Comparison of ENCODE assay signal across 12 cellular contexts in the genomic region with DNA sequence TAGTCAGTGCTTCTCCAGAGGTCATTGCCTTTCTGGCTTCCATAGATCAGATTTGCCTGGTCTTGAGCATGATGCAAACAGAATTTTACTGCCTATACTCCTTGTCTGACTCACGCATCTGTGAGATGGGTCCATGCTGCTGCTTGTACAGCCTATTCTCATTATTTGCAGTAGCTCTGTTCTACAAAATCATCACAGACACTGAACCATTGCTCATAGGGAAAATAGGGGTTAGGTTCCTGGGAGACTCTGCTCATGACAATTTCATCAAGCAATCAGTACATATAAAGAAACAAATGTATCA. TPM values are rescaled to one million over a fixed set of nuclear protein-coding genes. Genes with fewer than 3 reads are reported as not detected.
A peak's percentile ranks its signal among the peaks of the same experiment; 100 is the strongest.
DNase-seq lines count a peak whose midpoint lies in the region; ATAC-seq, FAIRE-seq and TF ChIP-seq lines count a peak whose summit lies in the region.
"Had no signal": no experiment of that assay in that cellular context is flagged by ENCODE, and none has a peak within 500 bp of the region (broad histone marks: within the 10 kb centered on the region; RNA-seq: fewer than 3 reads in every experiment).

No MANE protein-coding gene starts in this region.

- H2AFZ ChIP-seq in HepG2 (ENCODE audit: low read length) (no peak overlapping the region), PC-9 (peak overlapping the region; percentile 50; the same call in 1 of the 2 replicates), H1 (ENCODE audit: low read length) (no peak overlapping the region), osteoblast (ENCODE audit: low read length) (no peak overlapping the region)

- H3K14ac ChIP-seq in H1 (ENCODE audit: insufficient read length) = no peak overlapping the region

- H3K36me3 ChIP-seq in HepG2 (replicated peaks in 1 of 2; ENCODE audit: control insufficient read depth in 1 of 2, insufficient read depth in 2 of 2, low read length in 2 of 2) (no peaks in the 10 kb centered on the region), right lobe of liver (no peaks in the 10 kb centered on the region), PC-9 (ENCODE audit: low read depth) (no peaks in the 10 kb centered on the region), H1 (ENCODE audit: control insufficient read depth in 2 of 4, insufficient read depth in 4 of 4, low read length in 3 of 4) (no peaks in the 10 kb centered on the region), osteoblast (ENCODE audit: insufficient read depth, low read length) (no peaks in the 10 kb centered on the region)
- H3K36me3 ChIP-seq: BLaER1 had no signal

- WGBS in HepG2 (ENCODE audit: low lambda C conversion rate) = 89% methylated on average over 1 of the region's 1 CpG
- 100% methylated on average over 1 of the region's 1 CpG for WGBS in right lobe of liver (ENCODE audit: insufficient coverage, low coverage, low lambda C conversion rate, missing lambda C conversion rate)
- 100% methylated on average over 1 of the region's 1 CpG; no CpG with 5 or more reads in 1 of the 2 experiments for WGBS in H1 (ENCODE audit: extremely low coverage in 1 of 2, insufficient coverage in 1 of 2, insufficient read length in 1 of 2, insufficient replicate concordance in 2 of 2, low coverage in 1 of 2, low lambda C conversion rate in 2 of 2, missing lambda C conversion rate in 1 of 2), 2 experiments

- FAIRE-seq in HepG2 (lab: Jason Lieb, UNC) = no peak
- FAIRE-seq in H1 (lab: Jason Lieb, UNC) = no peak

- H3K4me3 ChIP-seq in HepG2 (replicated peaks in 1 of 3; ENCODE audit: insufficient read depth in 1 of 3, low read depth in 2 of 3, low read length in 3 of 3) (no peak overlapping the region), right lobe of liver (no peak overlapping the region), PC-9 (no peak overlapping the region), H1 (ENCODE audit: extremely low read depth in 1 of 4, insufficient read depth in 2 of 4, low read depth in 3 of 4, low read length in 4 of 4) (no peak overlapping the region), osteoblast (ENCODE audit: insufficient read depth, low read length) (no peak overlapping the region)
- H3K4me3 ChIP-seq: BLaER1 had no signal

- H4K8ac ChIP-seq in H1 (ENCODE audit: extremely low read depth, insufficient read depth, low read length) = no peak overlapping the region

- intact Hi-C loops in HepG2 (cut with micrococcal nuclease; ENCODE audit: unreplicated experiment) (loop anchor here (1.0 to 5.0 kb wide), 3 partner anchors 106 to 402 kb away; no protein-coding TSS in a partner anchor), right lobe of liver (cut with DNase I) (loop anchor here (5.0 kb wide), 2 partner anchors 102 to 107 kb away; no protein-coding TSS in a partner anchor), PC-9 (cut with micrococcal nuclease; ENCODE audit: unreplicated experiment) (loop anchor here (1.0 to 10.0 kb wide), 4 partner anchors 729 to 1065 kb away; no protein-coding TSS in a partner anchor)

- TF ChIP-seq POLR2A in HepG2 (IDR thresholded peaks at IDR 0.05; ENCODE audit: insufficient read depth in 1 of 2, low read depth in 2 of 2, low read length in 2 of 2) = no peak
- no peak for TF ChIP-seq POLR2A in right lobe of liver (IDR thresholded peaks at IDR 0.05)
- no peak for TF ChIP-seq POLR2A in H1 (IDR thresholded peaks at IDR 0.05; ENCODE audit: control extremely low read depth in 1 of 2, low read depth in 2 of 2, low read length in 2 of 2)

- TF ChIP-seq EP300 in HepG2 (IDR thresholded peaks at IDR 0.05; ENCODE audit: low read depth in 2 of 2, low read length in 2 of 2) = no peak
- TF ChIP-seq EP300 in HepG2 (CRISPR knock-in tag; IDR thresholded peaks at IDR 0.05; ENCODE audit: borderline replicate concordance) = no peak
- TF ChIP-seq EP300 in H1 (IDR thresholded peaks at IDR 0.05; ENCODE audit: borderline replicate concordance in 1 of 2, low read depth in 2 of 2, low read length in 2 of 2) = no peak

- H2BK15ac ChIP-seq in H1 (ENCODE audit: low read length) = no peak overlapping the region

- H3K56ac ChIP-seq in H1 (replicated peaks; ENCODE audit: insufficient read length, low read depth, low read length) = no peak overlapping the region

- H3K27me3 ChIP-seq in HepG2 (ENCODE audit: control insufficient read depth in 1 of 2, insufficient read depth in 2 of 2, low read length in 2 of 2) (no peaks in the 10 kb centered on the region), right lobe of liver (no peaks in the 10 kb centered on the region), PC-9 (ENCODE audit: insufficient read depth, low read depth) (no peaks in the 10 kb centered on the region), H1 (replicated peaks in 1 of 4; ENCODE audit: control insufficient read depth in 3 of 4, extremely low read depth in 1 of 4, insufficient read depth in 3 of 4, low read length in 3 of 4) (no peaks in the 10 kb centered on the region), osteoblast (ENCODE audit: insufficient read depth, low read length) (no peaks in the 10 kb centered on the region)
- H3K27me3 ChIP-seq: BLaER1 had no signal

- CTCF ChIA-PET in HepG2 (lab: Yijun Ruan, JAX; ENCODE audit: low intra/inter-chr PET ratio, low total read pairs) = interaction anchor here (0.6 to 3.1 kb wide), 5 partner anchors 78 to 353 kb away, joined by 3 to 46 read pairs (median 4); no protein-coding TSS in a partner anchor
- CTCF ChIA-PET in PC-9 (lab: Charles Lee) = interaction anchor here (0.6 to 1.3 kb wide), 4 partner anchors 106 to 730 kb away, joined by 3 to 5 read pairs (median 3); no protein-coding TSS in a partner anchor
- CTCF ChIA-PET in H1 (lab: Charles Lee; ENCODE audit: partially characterized antibody) = interaction anchor here (0.6 to 14.1 kb wide), 22 partner anchors 8 to 501 kb away, joined by 3 to 167 read pairs (median 4); no protein-coding TSS in a partner anchor

- TF ChIP-seq CTCF in HepG2 (CRISPR knock-in tag; IDR thresholded peaks at IDR 0.05) (no peak), right lobe of liver (IDR thresholded peaks at IDR 0.05) (no peak), PC-9 (conservative IDR thresholded peaks at IDR 0.05) (no peak), H1 (IDR thresholded peaks at IDR 0.05; ENCODE audit: control extremely low read depth in 1 of 3, insufficient read depth in 1 of 3, low read depth in 1 of 3, low read length in 3 of 3) (no peak), osteoblast (IDR thresholded peaks at IDR 0.05; ENCODE audit: extremely low read depth, low read depth, low read length) (no peak)

- H3K4me1 ChIP-seq in HepG2 (ENCODE audit: insufficient read depth, low read length) = peaks cover 19% of the 10 kb centered on the region
- H3K4me1 ChIP-seq in right lobe of liver = peaks cover 0 to 4% (median 0%) of the 10 kb centered on the region in 4 donors
- H3K4me1 ChIP-seq in PC-9 (replicated peaks; ENCODE audit: insufficient read depth) = no peaks in the 10 kb centered on the region
- H3K4me1 ChIP-seq in H1 (replicated peaks in 1 of 4; ENCODE audit: control insufficient read depth in 3 of 4, insufficient read depth in 4 of 4, low read length in 3 of 4) = peaks cover 0 to 2% (median 1%) of the 10 kb centered on the region in 4 experiments; a peak in 3 of 7 replicates
- peaks cover 10% of the 10 kb centered on the region for H3K4me1 ChIP-seq in osteoblast (ENCODE audit: insufficient read depth, low read length)
- H3K4me1 ChIP-seq: BLaER1 had no signal

- no peaks in the 10 kb centered on the region for H3K9me3 ChIP-seq in HepG2 (ENCODE audit: low read length)
- H3K9me3 ChIP-seq in right lobe of liver = no peaks in the 10 kb centered on the region
- H3K9me3 ChIP-seq in PC-9 (ENCODE audit: insufficient read depth, low read depth) = no peaks in the 10 kb centered on the region
- H3K9me3 ChIP-seq in H1 (ENCODE audit: insufficient read depth in 2 of 2, low read depth in 1 of 2, low read length in 1 of 2) = peaks cover 0 to 2% of the 10 kb centered on the region in 2 experiments; a peak in 1 of 4 replicates
- no peaks in the 10 kb centered on the region for H3K9me3 ChIP-seq in osteoblast (ENCODE audit: low read depth, low read length)
- H3K9me3 ChIP-seq: BLaER1, Caco-2 had no signal

- H3K79me1 ChIP-seq in H1 (ENCODE audit: low read depth, low read length) = no peaks in the 10 kb centered on the region

- BruUV-seq in HepG2 (replicated peaks; lab: Mats Ljungman, UMichigan) (no TSS peak), PC-9 (replicated peaks; lab: Mats Ljungman, UMichigan) (no TSS peak)

- H4K91ac ChIP-seq in H1 (replicated peaks; ENCODE audit: insufficient read length, low read length) = no peak overlapping the region

- H4K20me1 ChIP-seq in HepG2 (ENCODE audit: insufficient read depth, low read length) (no peaks in the 10 kb centered on the region), PC-9 (ENCODE audit: insufficient read depth) (no peaks in the 10 kb centered on the region), H1 (replicated peaks in 1 of 2; ENCODE audit: control insufficient read depth in 1 of 2, insufficient read depth in 2 of 2, low read length in 2 of 2) (no peaks in the 10 kb centered on the region), osteoblast (ENCODE audit: insufficient read depth, low read length) (no peaks in the 10 kb centered on the region)
- H4K20me1 ChIP-seq: BLaER1 had no signal

- no peak overlapping the region for H4K5ac ChIP-seq in H1 (ENCODE audit: insufficient read length, low read depth, low read length)

- no peak overlapping the region for H3K18ac ChIP-seq in H1 (ENCODE audit: extremely low read depth, low read length)

- POLR2A ChIA-PET in HepG2 (lab: Yijun Ruan, JAX) = no interaction called here
- POLR2A ChIA-PET in PC-9 (lab: Charles Lee; ENCODE audit: unreplicated experiment) = interaction anchor here (0.6 to 0.7 kb wide), 2 partner anchors 125 to 386 kb away, joined by 5 to 9 read pairs; no protein-coding TSS in a partner anchor
- POLR2A ChIA-PET in H1 (lab: Charles Lee; ENCODE audit: partially characterized antibody) = no interaction called here

- in situ Hi-C loops in HepG2 (cut with HindIII; ENCODE audit: extremely low pct_ligation_motif_present, low pct_unique_long_range_greater_than_20kb) = loop anchor here (5.0 to 25.0 kb wide), 3 partner anchors 102 to 728 kb away; no protein-coding TSS in a partner anchor

- H2AK5ac ChIP-seq in H1 (ENCODE audit: low read depth, low read length) = no peak overlapping the region

- no peak for DNase-seq in HepG2 (ENCODE audit: low spot score)
- no peak for DNase-seq in right lobe of liver
- DNase-seq in PC-9 = no peak
- DNase-seq in H1 (ENCODE audit: low read depth in 1 of 2, low spot score in 2 of 2) = no peak
- DNase-seq in osteoblast (ENCODE audit: insufficient read length, low spot score, missing footprints) = no peak
- DNase-seq in KG1 (lab: John Stamatoyannopoulos, UW) = no peak
- DNase-seq: GOT3 had no signal

- no peaks in the 10 kb centered on the region for H3K79me2 ChIP-seq in HepG2 (ENCODE audit: insufficient read depth, low read length)
- no peaks in the 10 kb centered on the region for H3K79me2 ChIP-seq in PC-9 (ENCODE audit: low read depth)
- H3K79me2 ChIP-seq in H1 (ENCODE audit: control insufficient read depth in 1 of 2, insufficient read depth in 2 of 2, low read length in 2 of 2) = no peaks in the 10 kb centered on the region
- no peaks in the 10 kb centered on the region for H3K79me2 ChIP-seq in osteoblast (ENCODE audit: insufficient read depth, low read length)

- H3K9ac ChIP-seq in HepG2 (ENCODE audit: insufficient read depth, low read depth, low read length) (no peak overlapping the region), H1 (replicated peaks in 1 of 4; ENCODE audit: extremely low read depth in 1 of 4, low read depth in 3 of 4, low read length in 3 of 4) (no peak overlapping the region)
- H3K9ac ChIP-seq: BLaER1 had no signal

- no peak overlapping the region for H3K4me2 ChIP-seq in HepG2 (ENCODE audit: low read depth, low read length)
- H3K4me2 ChIP-seq in PC-9 = peak overlapping the region; percentile 7; the same call in 1 of the 2 replicates
- H3K4me2 ChIP-seq in H1 (ENCODE audit: insufficient read depth in 1 of 2, low read depth in 2 of 2, low read length in 2 of 2) = no peak overlapping the region
- H3K4me2 ChIP-seq in osteoblast (ENCODE audit: insufficient read depth, low read length) = peak overlapping the region; percentile 25
- H3K4me2 ChIP-seq: BLaER1 had no signal

- H2BK5ac ChIP-seq in H1 (ENCODE audit: low read depth, low read length) = 0 out of 2 replicates have a peak overlapping the region, but pooled peaks have one; percentile 22

- H3K23me2 ChIP-seq in H1 (ENCODE audit: low read depth, low read length) = no peaks in the 10 kb centered on the region

- H3K27ac ChIP-seq in HepG2 (ENCODE audit: extremely low read length, insufficient read depth, low read length) (no peak overlapping the region), right lobe of liver (no peak overlapping the region), PC-9 (no peak overlapping the region), H1 (ENCODE audit: low read depth, low read length) (no peak overlapping the region), osteoblast (ENCODE audit: low read depth, low read length) (no peak overlapping the region)
- H3K27ac ChIP-seq: 22Rv1, BLaER1 had no signal

- H2BK12ac ChIP-seq in H1 (ENCODE audit: low read depth, low read length) = peak overlapping the region; percentile 10; the same call in 1 of the 2 replicates

- H3K9me2 ChIP-seq in PC-9 (ENCODE audit: insufficient read depth) = no peaks in the 10 kb centered on the region

- ATAC-seq in HepG2 = no peak
- no peak for ATAC-seq in right lobe of liver
- ATAC-seq in GM21786 (IDR thresholded peaks at IDR 0.05; ENCODE audit: unreplicated experiment) = no peak
- ATAC-seq in HG03139 (IDR thresholded peaks at IDR 0.05; ENCODE audit: unreplicated experiment) = no peak

- H3K4ac ChIP-seq in H1 (replicated peaks; ENCODE audit: insufficient read length, low read depth, low read length) = no peak overlapping the region

- TF ChIP-seq RAD21 in HepG2 (CRISPR knock-in tag; IDR thresholded peaks at IDR 0.05) (no peak), H1 (IDR thresholded peaks at IDR 0.05 in 1 of 2, conservative IDR thresholded peaks at IDR 0.05 in 1 of 2; ENCODE audit: low read depth in 2 of 2, low read length in 2 of 2) (no peak)

- H3K23ac ChIP-seq in H1 (ENCODE audit: insufficient read length) = no peak overlapping the region

- H2BK120ac ChIP-seq in H1 (replicated peaks; ENCODE audit: low read depth, low read length) = no peak overlapping the region

- H3F3A ChIP-seq in PC-9 (ENCODE audit: insufficient read depth, low read depth) = 0 out of 2 replicates have a peak, but pooled peaks cover 4% of the 10 kb centered on the region

- H2BK20ac ChIP-seq in H1 (ENCODE audit: low read length) = peak overlapping the region; percentile 56

RNA-seq across cellular contexts. Expression of a gene that starts 7.4 kb away (rescaled TPM):
- 22.1 and 26.6 TPM in 2 replicates for total RNA-seq in HepG2 (2016; rRNA removed; fragmentation: Illumina TruSeq; extraction: Trizol)
- total RNA-seq in HepG2 (2016; cell fraction: cytosol; rRNA removed; fragmentation: Illumina TruSeq; extraction: Trizol; ENCODE audit: low read depth) = 6.5 and 8.8 TPM in 2 replicates
- total RNA-seq in HepG2 (2016; cell fraction: insoluble cytoplasmic fraction; rRNA removed; fragmentation: Illumina TruSeq; extraction: Trizol) = 21.4 and 26.4 TPM in 2 replicates
- 14.1 and 14.5 TPM in 2 replicates for total RNA-seq in HepG2 (2016; cell fraction: membrane; rRNA removed; fragmentation: Illumina TruSeq; extraction: Trizol)
- 53.5 and 54.7 TPM in 2 replicates for total RNA-seq in HepG2 (2016; cell fraction: nucleus; rRNA removed; fragmentation: Illumina TruSeq; extraction: Trizol)
- 39.0 and 41.1 TPM in 2 replicates for polyA plus RNA-seq in HepG2 (2011; rRNA removed)
- 26.0 and 30.9 TPM in 2 replicates for polyA plus RNA-seq in HepG2 (2011; cell fraction: cytosol; rRNA removed)
- polyA plus RNA-seq in HepG2 (2011; cell fraction: nucleus; rRNA removed) = 36.5 and 47.2 TPM in 2 replicates
- polyA plus RNA-seq in HepG2 (2012) = 22.8 and 35.4 TPM in 2 replicates
- polyA plus RNA-seq in HepG2 (2016; cell fraction: cytosol; fragmentation: Illumina TruSeq; extraction: Trizol; ENCODE audit: low read depth) = 2.4 and 2.7 TPM in 2 replicates
- polyA plus RNA-seq in HepG2 (2016; cell fraction: insoluble cytoplasmic fraction; fragmentation: Illumina TruSeq; extraction: Trizol; ENCODE audit: low read depth) = 31.2 and 35.1 TPM in 2 replicates
- polyA plus RNA-seq in HepG2 (2016; cell fraction: membrane; fragmentation: Illumina TruSeq; extraction: Trizol; ENCODE audit: low read depth) = 5.9 and 6.4 TPM in 2 replicates
- 43.3 and 43.6 TPM in 2 replicates for polyA plus RNA-seq in HepG2 (2016; cell fraction: nucleus; fragmentation: Illumina TruSeq; extraction: Trizol; ENCODE audit: insufficient read depth, low read depth)
- 32.8 and 173 TPM in 2 replicates for polyA minus RNA-seq in HepG2 (2011; rRNA and poly(A)+ RNA removed; ENCODE audit: low replicate concordance)
- polyA minus RNA-seq in HepG2 (2011; cell fraction: cytosol; rRNA and poly(A)+ RNA removed) = 58.1 and 61.3 TPM in 2 replicates
- 95.2 and 100 TPM in 2 replicates for polyA minus RNA-seq in HepG2 (2011; cell fraction: nucleus; rRNA and poly(A)+ RNA removed)
- total RNA-seq in right lobe of liver = 10 to 100 TPM; 11.5 to 29.9 (median 18.2) TPM
- 41.2 and 41.9 TPM in 2 replicates for total RNA-seq in PC-9 (2021)
- total RNA-seq in H1 (2021; fragmentation: NEBNext Ultra II Directional; extraction: Animal tissue kit (Norgen Biotek cat#: 25700)) = 48.3 and 51.9 TPM in 2 replicates
- polyA plus RNA-seq in H1 (2011; rRNA removed) = 14.4 and 16.5 TPM in 2 replicates
- polyA plus RNA-seq in H1 (2011; cell fraction: cytosol; rRNA removed) = 12.2 TPM
- 21.2 TPM for polyA plus RNA-seq in H1 (2011; cell fraction: nucleus; rRNA removed)
- polyA plus RNA-seq in H1 (2012, experiment 1 of 2) = 12.1 to 15.9 TPM (median 14.9 TPM) in 4 replicates
- polyA plus RNA-seq in H1 (2012, experiment 2 of 2) = 2.5 TPM
- polyA plus RNA-seq in H1 (2013, experiment 1 of 2) = 22.8 TPM
- polyA plus RNA-seq in H1 (2013, experiment 2 of 2) = 25.6 TPM
- 33.3 and 34.7 TPM in 2 replicates for polyA minus RNA-seq in H1 (2011; rRNA and poly(A)+ RNA removed)
- 19.2 TPM for polyA minus RNA-seq in H1 (2011; cell fraction: cytosol; rRNA and poly(A)+ RNA removed)
- polyA minus RNA-seq in H1 (2011; cell fraction: nucleus; rRNA and poly(A)+ RNA removed) = 74.4 TPM
- total RNA-seq in osteoblast = 26.5 and 28.6 TPM in 2 replicates

Comparison
In these comparisons a context has a peak if more than half of its experiments do, and no peak if none do; other contexts are left out.
1. H3K4me2 ChIP-seq: peak in PC-9 (single experiment) and osteoblast (single experiment); none in HepG2 (single experiment) and H1 (0 of 2).